ENCODE assay signal across 9 cellular contexts in the genomic region with DNA sequence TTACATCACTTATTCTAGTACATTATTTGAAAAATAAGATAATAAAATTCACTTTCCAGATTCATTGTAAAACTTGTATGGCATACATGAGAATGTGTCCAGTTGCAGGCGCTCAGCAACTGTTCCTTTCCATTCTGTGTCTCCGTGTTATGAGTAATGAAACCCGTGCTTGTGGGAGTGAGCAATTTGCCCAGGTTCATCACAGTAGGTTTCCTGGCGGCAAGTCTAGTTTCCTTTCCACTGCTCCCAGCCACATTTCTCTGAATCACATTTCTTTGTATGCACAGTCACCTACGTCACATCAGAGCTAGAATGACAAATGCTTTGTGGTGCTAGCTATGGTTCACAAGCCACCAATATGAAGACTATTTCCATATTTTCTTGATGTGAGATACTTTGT. TPM values are rescaled to one million over a fixed set of nuclear protein-coding genes. Genes with fewer than 3 reads are reported as not detected.
DNase-seq lines count a peak whose midpoint lies in the region; ATAC-seq, FAIRE-seq and TF ChIP-seq lines count a peak whose summit lies in the region.
"Had no signal": no experiment of that assay in that cellular context is flagged by ENCODE, and none has a peak within 500 bp of the region (broad histone marks: within the 10 kb centered on the region; RNA-seq: fewer than 3 reads in every experiment).

No MANE protein-coding gene starts in this region.

- no peaks in the 10 kb centered on the region for H3K79me2 ChIP-seq in astrocyte (ENCODE audit: insufficient read depth, low read length)

- H3K36me3 Mint-ChIP-seq in T-cell (no peaks in the 10 kb centered on the region), astrocyte (ENCODE audit: low read depth, unreplicated experiment) (no peaks in the 10 kb centered on the region)

- no peak overlapping the region for H3K4me2 ChIP-seq in astrocyte (ENCODE audit: low read length)

- FAIRE-seq in astrocyte (lab: Jason Lieb, UNC), result peak; percentile 94

- H3K36me3 ChIP-seq in astrocyte (ENCODE audit: insufficient read depth, low read length), result peaks cover 34% of the 10 kb centered on the region

- H2AFZ ChIP-seq in astrocyte (ENCODE audit: low read depth, low read length), result no peak overlapping the region

- H3K27ac Mint-ChIP-seq in T-cell (no peak overlapping the region), astrocyte (ENCODE audit: unreplicated experiment) (no peak overlapping the region)

- no peaks in the 10 kb centered on the region for H3K9me3 Mint-ChIP-seq in T-cell
- H3K9me3 Mint-ChIP-seq in astrocyte (ENCODE audit: unreplicated experiment), result no peaks in the 10 kb centered on the region

- POLR2A ChIA-PET in T-cell (lab: Charles Lee), result no interaction called here

- H3K9ac ChIP-seq in astrocyte (ENCODE audit: low read length), result peak overlapping the region; percentile 24

- H3K27me3 ChIP-seq in astrocyte (ENCODE audit: insufficient read depth, low read length), result no peaks in the 10 kb centered on the region

- H3K4me1 ChIP-seq in astrocyte (ENCODE audit: insufficient read depth, low read length), result peaks cover 11% of the 10 kb centered on the region

- intact Hi-C loops in posterior vena cava (cut with DNase I), result no loop called here

- TF ChIP-seq CTCF in astrocyte (IDR thresholded peaks at IDR 0.05; ENCODE audit: insufficient read depth, low read depth, low read length), result no peak

- DNase-seq in Daoy (ENCODE audit: low read depth) (peak; percentile 91), T-cell (peak in 1 of 34 experiments; percentile 0), astrocyte (ENCODE audit: low read depth) (peak; percentile 93), posterior vena cava (ENCODE audit: low spot score) (no peak), DMS114 treated with DMSO at 0.1 percent for 48 hours (lab: John Stamatoyannopoulos, UW; ENCODE audit: unreplicated experiment) (no peak)
- DNase-seq in stimulated activated CD4-positive, alpha-beta T cell treated with anti-CD3 and anti-CD28 coated beads, Interleukin-15, amount 100 ng/mL, for 24 hours, result peak; percentile 77
- DNase-seq: erythroblast had no signal

- H4K20me1 ChIP-seq in astrocyte (ENCODE audit: insufficient read depth, low read length), result no peaks in the 10 kb centered on the region

- no peaks in the 10 kb centered on the region for H3K9me3 ChIP-seq in astrocyte (ENCODE audit: insufficient read depth, low read depth, low read length)

- no peak overlapping the region for H3K4me3 Mint-ChIP-seq in T-cell
- H3K4me3 Mint-ChIP-seq in astrocyte (ENCODE audit: unreplicated experiment), result no peak overlapping the region

- ATAC-seq in T-cell (replicated peaks in 1 of 4), result peak in 3 of 4 experiments; percentile 32 to 43 (median 37)
- no peak for ATAC-seq in HG03565 (IDR thresholded peaks at IDR 0.05; ENCODE audit: unreplicated experiment)
- no peak for ATAC-seq in GM19351 (IDR thresholded peaks at IDR 0.05; ENCODE audit: unreplicated experiment)

- no peak overlapping the region for H3K4me3 ChIP-seq in astrocyte (ENCODE audit: insufficient read depth, low read depth, low read length)

- CTCF ChIA-PET in T-cell (lab: Charles Lee), result interaction anchor here in 1 of 2 donors (0.9 kb wide), 1 partner anchor 20 kb away, joined by 4 read pairs; no protein-coding TSS in a partner anchor

- H3K27me3 Mint-ChIP-seq in T-cell, result no peaks in the 10 kb centered on the region
- H3K27me3 Mint-ChIP-seq in astrocyte (ENCODE audit: low read depth, unreplicated experiment), result no peaks in the 10 kb centered on the region

- H3K4me1 Mint-ChIP-seq in T-cell, result peaks cover 0 to 10% (median 3%) of the 10 kb centered on the region in 3 donors
- peaks cover 3% of the 10 kb centered on the region for H3K4me1 Mint-ChIP-seq in astrocyte (ENCODE audit: low read depth, unreplicated experiment)

- H3K27ac ChIP-seq in astrocyte (ENCODE audit: low read depth, low read length), result peak overlapping the region; percentile 68

RNA-seq across cellular contexts. Expression of a gene that starts 39.9 kb away (rescaled TPM):
- total RNA-seq in Daoy (2014; rRNA removed; shearing (Covaris generic)), result 97.1 and 117 TPM in 2 replicates
- total RNA-seq in T-cell (10 to 100 TPM; 15.2 to 26.1 (median 21.0) TPM), astrocyte (42.7 and 44.2 TPM in 2 replicates), posterior vena cava (10 to 100 TPM; 50.1 to 55.2 TPM)

Comparison
In these comparisons a context has a peak if more than half of its experiments do, and no peak if none do; other contexts are left out.
1. DNase-seq: peak in Daoy (single experiment), astrocyte (single experiment) and stimulated activated CD4-positive, alpha-beta T cell treated with anti-CD3 and anti-CD28 coated beads, Interleukin-15, amount 100 ng/mL, for 24 hours (single experiment); none in posterior vena cava (single experiment) and DMS114 treated with DMSO at 0.1 percent for 48 hours (single experiment).
2. ATAC-seq: peak in T-cell (3 of 4); none in HG03565 (single experiment) and GM19351 (single experiment).